In the genomic region with DNA sequence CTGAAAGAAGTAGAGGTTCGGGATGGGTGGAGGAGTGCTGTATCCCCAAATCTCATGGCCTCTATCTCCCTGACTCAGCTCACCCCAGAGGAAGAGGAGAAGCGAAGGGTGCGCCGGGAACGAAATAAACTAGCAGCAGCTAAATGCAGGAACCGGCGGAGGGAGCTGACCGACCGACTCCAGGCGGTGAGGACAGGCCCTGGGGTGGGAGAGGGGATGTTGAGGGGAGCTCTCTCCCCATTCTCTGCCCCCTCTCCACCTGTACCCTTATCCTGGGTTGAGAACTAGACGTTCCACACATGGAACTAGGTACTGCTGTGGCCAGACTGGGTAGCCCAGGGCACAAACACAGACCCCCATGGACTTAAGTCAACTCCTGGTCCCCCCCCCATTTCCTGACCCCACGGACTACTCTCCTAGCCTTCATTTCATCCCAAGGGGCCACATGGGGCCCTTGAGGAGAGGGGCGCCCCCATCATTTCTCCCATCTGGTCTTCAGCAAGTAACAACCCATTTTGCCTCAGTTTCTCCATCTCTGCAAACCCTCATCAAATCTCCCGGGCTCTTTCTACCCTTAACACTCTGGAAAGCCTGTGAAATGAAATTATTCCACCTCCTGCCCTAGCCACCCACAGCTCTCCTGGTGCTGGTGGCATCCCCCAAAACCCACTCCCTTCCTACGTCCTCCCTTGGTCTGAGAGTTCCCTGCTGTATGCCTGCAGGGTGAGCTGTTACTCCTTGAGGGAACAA, we compare ENCODE assay signal across 16 cellular contexts. TPM values are rescaled to one million over a fixed set of nuclear protein-coding genes. Genes with fewer than 3 reads are reported as not detected.
DNase-seq lines count a peak whose midpoint lies in the region; ATAC-seq and TF ChIP-seq lines count a peak whose summit lies in the region.
"Had no signal": no experiment of that assay in that cellular context is flagged by ENCODE, and none has a peak within 500 bp of the region (broad histone marks: within the 10 kb centered on the region; RNA-seq: fewer than 3 reads in every experiment).

No MANE protein-coding gene starts in this region.

- H3K9me3 ChIP-seq in effector memory CD4-positive, alpha-beta T cell (ENCODE audit: control insufficient read depth, low read length), result no peaks in the 10 kb centered on the region
- H3K9me3 ChIP-seq in neural progenitor cell (ENCODE audit: low read depth) (no peaks in the 10 kb centered on the region), right atrium auricular region (no peaks in the 10 kb centered on the region)
- H3K9me3 ChIP-seq: esophagus muscularis mucosa had no signal

- no peak overlapping the region for H3K4me2 ChIP-seq in neural progenitor cell

- TF ChIP-seq CTCF in neural progenitor cell (IDR thresholded peaks at IDR 0.05) (no peak), right atrium auricular region (IDR thresholded peaks at IDR 0.05) (no peak)

- no peak overlapping the region for H3K27ac ChIP-seq in effector memory CD4-positive, alpha-beta T cell (ENCODE audit: insufficient read depth, low read length, poor library complexity, severe bottlenecking)
- H3K27ac ChIP-seq in neural progenitor cell (no peak overlapping the region), right atrium auricular region (no peak overlapping the region)
- H3K27ac ChIP-seq: 22Rv1, HL-60 had no signal

- peak overlapping the region; percentile 33 for H3K27ac Mint-ChIP-seq in neural progenitor cell

- no peaks in the 10 kb centered on the region for H3K27me3 ChIP-seq in effector memory CD4-positive, alpha-beta T cell (replicated peaks; ENCODE audit: control insufficient read depth, insufficient read depth, low read length, poor library complexity, severe bottlenecking)
- H3K27me3 ChIP-seq in neural progenitor cell (peaks cover 33% of the 10 kb centered on the region), right atrium auricular region (no peaks in the 10 kb centered on the region)

- peaks cover 14% of the 10 kb centered on the region for H3K4me1 ChIP-seq in effector memory CD4-positive, alpha-beta T cell (ENCODE audit: control insufficient read depth, insufficient read depth, low read length, poor library complexity, severe bottlenecking)
- H3K4me1 ChIP-seq in neural progenitor cell (peaks cover 11% of the 10 kb centered on the region), right atrium auricular region (peaks cover 0 to 35% of the 10 kb centered on the region in 2 donors)

- no peaks in the 10 kb centered on the region for H3K36me3 Mint-ChIP-seq in neural progenitor cell

- peaks cover 42% of the 10 kb centered on the region for H3K27me3 Mint-ChIP-seq in neural progenitor cell (ENCODE audit: insufficient read depth, low read depth)

- peaks cover 8% of the 10 kb centered on the region for H3K36me3 ChIP-seq in effector memory CD4-positive, alpha-beta T cell (ENCODE audit: control insufficient read depth, insufficient read depth, low read length)
- no peaks in the 10 kb centered on the region for H3K36me3 ChIP-seq in neural progenitor cell
- H3K36me3 ChIP-seq in right atrium auricular region, result no peaks in the 10 kb centered on the region
- H3K36me3 ChIP-seq: esophagus muscularis mucosa had no signal

- DNase-seq in DMS53 (lab: John Stamatoyannopoulos, UW) (peak; percentile 38), DMS53 treated with DMSO at 0.1 percent for 48 hours (lab: John Stamatoyannopoulos, UW; ENCODE audit: unreplicated experiment) (no peak), M059J (ENCODE audit: low read depth) (peak; percentile 42), neural progenitor cell (ENCODE audit: low spot score) (no peak), right atrium auricular region (ENCODE audit: low spot score) (no peak), NCI-H526 treated with DMSO at 0.1 percent for 48 hours (lab: John Stamatoyannopoulos, UW) (no peak)
- DNase-seq in effector memory CD4-positive, alpha-beta T cell, result peak in 2 of 3 donors; percentile 46 to 50
- DNase-seq: Kasumi-1, NCI-H187 treated with DMSO at 0.1 percent for 48 hours, RPMI8226, small intestine had no signal

- H3K9me3 Mint-ChIP-seq in neural progenitor cell, result no peaks in the 10 kb centered on the region

- H3K4me1 Mint-ChIP-seq in neural progenitor cell, result peaks cover 39% of the 10 kb centered on the region

- ATAC-seq in HG03460 (IDR thresholded peaks at IDR 0.05; ENCODE audit: unreplicated experiment), result no peak

- no peak overlapping the region for H3K9ac ChIP-seq in neural progenitor cell

- H3F3A ChIP-seq in neural progenitor cell (ENCODE audit: low read depth), result peaks cover 15% of the 10 kb centered on the region

- no peak overlapping the region for H2AFZ ChIP-seq in neural progenitor cell (replicated peaks)

- H3K4me3 ChIP-seq in effector memory CD4-positive, alpha-beta T cell (ENCODE audit: insufficient read depth, low read depth, low read length, poor library complexity, severe bottlenecking), result no peak overlapping the region
- no peak overlapping the region for H3K4me3 ChIP-seq in neural progenitor cell
- H3K4me3 ChIP-seq in right atrium auricular region, result no peak overlapping the region

- peaks cover 8% of the 10 kb centered on the region for H4K20me1 ChIP-seq in neural progenitor cell (ENCODE audit: low read depth)

- H3K4me3 Mint-ChIP-seq in neural progenitor cell, result peak overlapping the region; percentile 92

- H3K79me2 ChIP-seq in neural progenitor cell (ENCODE audit: low read depth), result no peaks in the 10 kb centered on the region

RNA-seq across cellular contexts. Expression of a gene that starts 3.5 kb away (rescaled TPM):
- total RNA-seq in M059J (2014; rRNA removed; shearing (Covaris generic)), result 4.3 and 5.5 TPM in 2 replicates
- total RNA-seq in neural progenitor cell (ENCODE audit: low replicate concordance) (2.3 and 5.4 TPM in 2 replicates), right atrium auricular region (10 to 100 TPM; 17.8 to 19.7 TPM)

RNA-seq across cellular contexts. Expression of a gene that starts 25.6 kb away (rescaled TPM):
- 3.5 and 4.2 TPM in 2 replicates for total RNA-seq in M059J (2014; rRNA removed; shearing (Covaris generic))
- total RNA-seq in neural progenitor cell (ENCODE audit: low replicate concordance) (4.8 and 10.4 TPM in 2 replicates), right atrium auricular region (10 to 100 TPM; 22.8 to 24.0 TPM)

RNA-seq across cellular contexts. Expression of a gene that starts 27.0 kb away (rescaled TPM):
- total RNA-seq in M059J (2014; rRNA removed; shearing (Covaris generic)), result 0.64 TPM in 1 of 2 replicates, not detected in the other
- total RNA-seq in neural progenitor cell (ENCODE audit: low replicate concordance) (2.4 and 3.6 TPM in 2 replicates), right atrium auricular region (1 to 10 TPM in 1 of 2 donors, not detected in 1; 1.8 TPM)
- total RNA-seq: cerebellum had no signal

RNA-seq across cellular contexts. Expression of a gene that starts 36.0 kb away (rescaled TPM):
- total RNA-seq in M059J (2014; rRNA removed; shearing (Covaris generic)), result 91.6 and 97.7 TPM in 2 replicates
- total RNA-seq in neural progenitor cell (ENCODE audit: low replicate concordance) (32.6 and 62.2 TPM in 2 replicates), right atrium auricular region (10 to 100 TPM; 61.4 to 61.7 TPM)

RNA-seq across cellular contexts. Expression of a gene that starts 47.6 kb away (rescaled TPM):
- total RNA-seq in M059J (2014; rRNA removed; shearing (Covaris generic)), result 78.1 and 87.7 TPM in 2 replicates
- total RNA-seq in neural progenitor cell (ENCODE audit: low replicate concordance) (46.0 and 74.5 TPM in 2 replicates), right atrium auricular region (100 to 1,000 TPM; 110 to 126 TPM)

Comparison
In these comparisons a context has a peak if more than half of its experiments do, and no peak if none do; other contexts are left out.
1. DNase-seq: peak in DMS53 (single experiment), M059J (single experiment) and effector memory CD4-positive, alpha-beta T cell (2 of 3); none in DMS53 treated with DMSO at 0.1 percent for 48 hours (single experiment), neural progenitor cell (single experiment), right atrium auricular region (single experiment) and NCI-H526 treated with DMSO at 0.1 percent for 48 hours (single experiment).